In genomic region chr3:7750296-7750695, GRCh38 we compare ENCODE assay signal across 17 cellular contexts.
"Had no signal": no experiment of that assay in that cellular context is flagged by ENCODE, and none has a peak within 500 bp of the region (broad histone marks: within the 10 kb centered on the region; RNA-seq: fewer than 3 reads in every experiment).

No MANE protein-coding gene starts in this region.

- H3K27me3 ChIP-seq: dorsolateral prefrontal cortex, esophagus muscularis mucosa, foreskin keratinocyte, gastrocnemius medialis, heart left ventricle, hepatocyte had no signal

- DNase-seq: central memory CD4-positive, alpha-beta T cell; dermis blood vessel endothelial cell; dorsolateral prefrontal cortex; effector CD4-positive, alpha-beta T cell; effector memory CD4-positive, alpha-beta T cell; foreskin keratinocyte; gastrocnemius medialis; heart left ventricle; immature natural killer cell; left colon; left ventricle myocardium superior; lower lobe of right lung; mesendoderm; midbrain had no signal

- H3K4me1 ChIP-seq: foreskin keratinocyte, gastrocnemius medialis, heart left ventricle, lower lobe of right lung had no signal

- H3K4me3 ChIP-seq: coronary artery, dorsolateral prefrontal cortex, esophagus muscularis mucosa, gastrocnemius medialis, heart left ventricle, hepatocyte, lower lobe of right lung had no signal

- H3K9me3 ChIP-seq: esophagus muscularis mucosa, gastrocnemius medialis, heart left ventricle, lower lobe of right lung had no signal

- H3K36me3 ChIP-seq: esophagus muscularis mucosa, gastrocnemius medialis, heart left ventricle, lower lobe of right lung had no signal

- H3K27ac ChIP-seq: coronary artery, dorsolateral prefrontal cortex, esophagus muscularis mucosa, foreskin keratinocyte, gastrocnemius medialis, heart left ventricle, hepatocyte, lower lobe of right lung had no signal
